ENCODE assay signal across 8 cellular contexts in genomic region chr2:96452054-96452453, GRCh38. TPM values are rescaled to one million over a fixed set of nuclear protein-coding genes. Genes with fewer than 3 reads are reported as not detected.
"Had no signal": no experiment of that assay in that cellular context is flagged by ENCODE, and none has a peak within 500 bp of the region (broad histone marks: within the 10 kb centered on the region; RNA-seq: fewer than 3 reads in every experiment).

No MANE protein-coding gene starts in this region.

- H3K9me3 Mint-ChIP-seq: GM23338, H9 had no signal

- DNase-seq: H9, HFFc6, IMR-90 had no signal

- H3K4me2 ChIP-seq: GM23338 had no signal

- H3K4me3 Mint-ChIP-seq: GM23338, H9, HFFc6 had no signal

- H3K4me1 Mint-ChIP-seq: GM23338, H9 had no signal

- H2AFZ ChIP-seq: GM23338 had no signal

- H3K4me3 ChIP-seq: GM23338, K562 had no signal

- H3K27ac Mint-ChIP-seq: GM23338, HFFc6 had no signal

- FAIRE-seq: H1, H54, K562 had no signal

- ATAC-seq: GM23338, HCT116, K562 had no signal

RNA-seq across cellular contexts. Expression of gene NEURL3, which starts 53.1 kb away (rescaled TPM):
- total RNA-seq: GM23338, H1, H9, HFFc6, IMR-90, K562 had no signal
- polyA plus RNA-seq: H1, IMR-90, K562 had no signal
